Comparison of ENCODE assay signal across 1 cellular context in genomic region chr20:36808317-36809257, GRCh38.
A peak's percentile ranks its signal among the peaks of the same experiment; 100 is the strongest.
TF ChIP-seq lines count a peak whose summit lies in the region.

No MANE protein-coding gene starts in this region.

TF ChIP-seq in HepG2, 621 proteins besides CTCF, POLR2A, EP300 and RAD21 (continued from another document and continues in another):
- TF ChIP-seq MNT (IDR thresholded peaks at IDR 0.05) (no peak), GPBP1L1 (CRISPR knock-in tag; IDR thresholded peaks at IDR 0.05) (no peak), ZNF18 (CRISPR knock-in tag; IDR thresholded peaks at IDR 0.05; ENCODE audit: insufficient replicate concordance) (no peak), ZNF660 (CRISPR knock-in tag; IDR thresholded peaks at IDR 0.05; ENCODE audit: borderline replicate concordance, low read depth) (no peak), KAT8 (CRISPR knock-in tag; IDR thresholded peaks at IDR 0.05) (0 out of 2 replicates have a peak, but pooled peaks have one; percentile 17), ZNF251 (CRISPR knock-in tag; IDR thresholded peaks at IDR 0.05) (no peak), SMARCE1 (IDR thresholded peaks at IDR 0.05; ENCODE audit: borderline replicate concordance) (no peak), ZNF326 (CRISPR knock-in tag; IDR thresholded peaks at IDR 0.05; ENCODE audit: borderline replicate concordance) (no peak), ZNF414 (CRISPR knock-in tag; IDR thresholded peaks at IDR 0.05) (0 out of 2 replicates have a peak, but pooled peaks have one; percentile 37), ZMYM4 (CRISPR knock-in tag; IDR thresholded peaks at IDR 0.05) (peak; percentile 70; the same call in 1 of the 2 replicates), ETV5 (CRISPR knock-in tag; IDR thresholded peaks at IDR 0.05; ENCODE audit: borderline replicate concordance) (peak; percentile 11; the same call in 1 of the 2 replicates), ZNF614 (CRISPR knock-in tag; IDR thresholded peaks at IDR 0.05; ENCODE audit: borderline replicate concordance) (0 out of 2 replicates have a peak, but pooled peaks have one; percentile 20), HOXA7 (CRISPR knock-in tag; IDR thresholded peaks at IDR 0.05) (no peak), ZNF770 (CRISPR knock-in tag; IDR thresholded peaks at IDR 0.05) (peak; percentile 100), NFE2L2 (IDR thresholded peaks at IDR 0.05; ENCODE audit: low read length) (no peak), NFIB (CRISPR knock-in tag; IDR thresholded peaks at IDR 0.05; ENCODE audit: borderline replicate concordance) (peak; percentile 65; the same call in 1 of the 2 replicates), ZBTB26 (CRISPR knock-in tag; IDR thresholded peaks at IDR 0.05; ENCODE audit: borderline replicate concordance) (peak; percentile 38; the same call in 1 of the 2 replicates), DMAP1 (CRISPR knock-in tag; IDR thresholded peaks at IDR 0.05) (0 out of 2 replicates have a peak, but pooled peaks have one; percentile 41), CCAR2 (optimal IDR thresholded peaks at IDR 0.05; ENCODE audit: low read depth, low read length) (no peak), ARID3A (IDR thresholded peaks at IDR 0.05; ENCODE audit: low read depth, low read length) (peak; percentile 18; the same call in 1 of the 2 replicates), ZBTB7A (CRISPR knock-in tag; IDR thresholded peaks at IDR 0.05) (peak; percentile 40; the same call in 1 of the 2 replicates), TBX2 (CRISPR knock-in tag; IDR thresholded peaks at IDR 0.05; ENCODE audit: borderline replicate concordance) (no peak; the same call in 1 of the 2 replicates), ZNF343 (CRISPR knock-in tag; IDR thresholded peaks at IDR 0.05) (no peak), ZNF772 (CRISPR knock-in tag; IDR thresholded peaks at IDR 0.05) (0 out of 2 replicates have a peak, but pooled peaks have one; percentile 50), ISX (CRISPR knock-in tag; conservative IDR thresholded peaks at IDR 0.05) (no peak), ELF3 (CRISPR knock-in tag; IDR thresholded peaks at IDR 0.05) (0 out of 2 replicates have a peak, but pooled peaks have one; percentile 43), CREB3 (CRISPR knock-in tag; IDR thresholded peaks at IDR 0.05) (no peak), ZKSCAN5 (CRISPR knock-in tag; IDR thresholded peaks at IDR 0.05) (no peak), HES4 (CRISPR knock-in tag; IDR thresholded peaks at IDR 0.05; ENCODE audit: borderline replicate concordance) (peak; percentile 33; the same call in 1 of the 2 replicates), ZNF781 (CRISPR knock-in tag; IDR thresholded peaks at IDR 0.05; ENCODE audit: borderline replicate concordance, not compliant biosample characterization) (peak; percentile 29), ZNF367 (CRISPR knock-in tag; IDR thresholded peaks at IDR 0.05; ENCODE audit: borderline replicate concordance) (0 out of 2 replicates have a peak, but pooled peaks have one; percentile 28), ZNF652 (CRISPR knock-in tag; IDR thresholded peaks at IDR 0.05; ENCODE audit: borderline replicate concordance, low read depth) (no peak), ARID5B (CRISPR knock-in tag; IDR thresholded peaks at IDR 0.05) (peak; percentile 33; the same call in 1 of the 2 replicates), NFE2L1 (CRISPR knock-in tag; IDR thresholded peaks at IDR 0.05; ENCODE audit: borderline replicate concordance) (no peak; the same call in 1 of the 2 replicates), NFKB2 (CRISPR knock-in tag; IDR thresholded peaks at IDR 0.05; ENCODE audit: borderline replicate concordance) (peak; percentile 69; the same call in 1 of the 2 replicates), STAG1 (CRISPR knock-in tag; IDR thresholded peaks at IDR 0.05) (peak; percentile 71), ZNF609 (CRISPR knock-in tag; IDR thresholded peaks at IDR 0.05; ENCODE audit: borderline replicate concordance) (no peak), ZNF616 (CRISPR knock-in tag; IDR thresholded peaks at IDR 0.05; ENCODE audit: low read depth) (no peak)
